Comparison of ENCODE assay signal across 8 cellular contexts in the genomic region with DNA sequence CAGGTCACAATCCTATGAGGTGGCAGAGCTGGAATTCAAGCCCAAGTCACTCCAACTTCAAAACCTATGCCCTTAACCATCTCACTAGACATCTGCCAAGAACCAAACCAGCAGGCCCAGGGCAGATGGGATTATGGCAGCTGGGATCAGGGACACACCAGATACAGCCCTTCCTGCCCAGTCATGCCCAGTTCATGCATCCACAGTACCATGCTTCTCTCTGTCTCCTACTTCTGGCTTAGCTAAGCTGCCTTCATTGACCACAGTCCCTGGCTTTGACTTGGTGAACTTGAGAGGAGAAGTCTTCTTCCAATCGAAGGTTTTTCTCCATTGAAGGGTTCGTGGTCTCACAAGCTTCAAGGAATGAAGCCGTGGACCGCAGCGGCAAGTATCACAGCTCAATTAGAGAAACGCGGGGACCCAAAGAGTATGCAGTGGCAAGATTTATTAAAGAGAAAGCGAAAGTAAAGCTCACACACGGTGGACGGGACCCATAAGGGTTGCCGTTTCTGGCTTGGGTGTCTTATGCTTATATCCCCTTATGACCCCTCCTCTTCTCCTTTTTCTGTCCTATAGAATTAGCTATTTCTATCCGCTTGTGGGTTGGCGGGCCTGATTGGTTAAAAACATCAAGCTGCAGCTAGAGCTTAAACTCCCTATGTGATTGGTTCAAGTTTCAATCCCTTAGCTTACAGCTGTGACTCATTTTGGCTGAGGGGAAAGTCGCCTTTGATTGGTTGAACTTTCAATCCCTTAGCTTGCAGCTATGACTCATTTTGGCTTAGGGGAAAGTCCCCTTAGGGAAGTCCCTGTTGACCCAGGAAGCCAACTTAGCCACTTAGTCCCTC.
DNase-seq lines count a peak whose midpoint lies in the region; ATAC-seq and TF ChIP-seq lines count a peak whose summit lies in the region.

No MANE protein-coding gene starts in this region.

- H3K27me3 ChIP-seq in foreskin keratinocyte = peaks cover 4% of the 10 kb centered on the region
- H3K27me3 ChIP-seq in heart right ventricle = peaks cover 0 to 25% (median 15%) of the 10 kb centered on the region in 7 donors
- no peaks in the 10 kb centered on the region for H3K27me3 ChIP-seq in stomach

- no peak overlapping the region for H3K4me3 Mint-ChIP-seq in Calu3 (ENCODE audit: low read depth, unreplicated experiment)

- DNase-seq in Calu3 (peak; percentile 6), SHP77 (lab: John Stamatoyannopoulos, UW) (peak; percentile 45 to 72), foreskin keratinocyte (peak; percentile 28 to 62), heart right ventricle (no peak), stomach (no peak), COR-L47 (lab: John Stamatoyannopoulos, UW) (no peak)

- H3K27ac Mint-ChIP-seq in Calu3 (ENCODE audit: unreplicated experiment) = no peak overlapping the region

- 87 to 89% methylated on average over 14 of the region's 14 CpGs for WGBS in heart right ventricle, 2 donors
- 82 to 90% (median 85%) methylated on average over 14 of the region's 14 CpGs for WGBS in stomach, 5 donors

- H3K9me3 ChIP-seq in heart right ventricle (no peaks in the 10 kb centered on the region), stomach (no peaks in the 10 kb centered on the region)

- H3K4me1 ChIP-seq in foreskin keratinocyte = peaks cover 7% of the 10 kb centered on the region
- H3K4me1 ChIP-seq in heart right ventricle = no peaks in the 10 kb centered on the region
- no peaks in the 10 kb centered on the region for H3K4me1 ChIP-seq in stomach

- TF ChIP-seq POLR2A in stomach (IDR thresholded peaks at IDR 0.05) = no peak

- no peaks in the 10 kb centered on the region for H3K27me3 Mint-ChIP-seq in Calu3 (ENCODE audit: unreplicated experiment)

- H3K4me3 ChIP-seq in heart right ventricle (no peak overlapping the region), stomach (no peak overlapping the region)

- CTCF ChIA-PET in Calu3 (lab: Charles Lee) = interaction anchor here (0.7 to 1.8 kb wide), 3 partner anchors 29 to 1456 kb away, joined by 3 to 9 read pairs (median 4); no protein-coding TSS in a partner anchor

- TF ChIP-seq EP300 in stomach (IDR thresholded peaks at IDR 0.05) = no peak

- no TSS peak for BruUV-seq in Calu3 (replicated peaks; lab: Mats Ljungman, UMichigan)

- peaks cover 7% of the 10 kb centered on the region for H3K4me1 Mint-ChIP-seq in Calu3 (ENCODE audit: low read depth, unreplicated experiment)

- no peaks in the 10 kb centered on the region for H3K36me3 Mint-ChIP-seq in Calu3 (ENCODE audit: insufficient read depth, unreplicated experiment)

- ATAC-seq in GM19452 (IDR thresholded peaks at IDR 0.05; ENCODE audit: unreplicated experiment) (peak; percentile 67), HG03439 (IDR thresholded peaks at IDR 0.05; ENCODE audit: unreplicated experiment) (peak; percentile 75), foreskin keratinocyte (peak; percentile 77), heart right ventricle (no peak)

- H3K9me3 Mint-ChIP-seq in Calu3 (ENCODE audit: low read depth, unreplicated experiment) = peaks cover 3% of the 10 kb centered on the region

- intact Hi-C loops in Calu3 (cut with micrococcal nuclease; ENCODE audit: unreplicated experiment) = loop anchor here (1.0 to 5.0 kb wide), 6 partner anchors 265 to 1461 kb away; no protein-coding TSS in a partner anchor
- intact Hi-C loops in heart right ventricle (cut with DNase I) = loop anchor here in 4 of 10 donors (2.0 to 10.0 kb wide), 3 partner anchors 1390 to 1456 kb away; no protein-coding TSS in a partner anchor
- intact Hi-C loops in stomach (cut with DNase I; ENCODE audit: low total_unique reads) = no loop called here

- H3K36me3 ChIP-seq in heart right ventricle (no peaks in the 10 kb centered on the region), stomach (no peaks in the 10 kb centered on the region)

- peak overlapping the region; percentile 64 for H3K27ac ChIP-seq in foreskin keratinocyte
- no peak overlapping the region for H3K27ac ChIP-seq in heart right ventricle
- H3K27ac ChIP-seq in stomach = no peak overlapping the region

- TF ChIP-seq CTCF in Calu3 (IDR thresholded peaks at IDR 0.05; ENCODE audit: unreplicated experiment) (no peak), foreskin keratinocyte (conservative IDR thresholded peaks at IDR 0.05) (no peak), heart right ventricle (IDR thresholded peaks at IDR 0.05) (no peak), stomach (IDR thresholded peaks at IDR 0.05) (no peak)

Comparison
In these comparisons a context has a peak if more than half of its experiments do, and no peak if none do; other contexts are left out.
1. DNase-seq: peak in Calu3 (single experiment), SHP77 (2 of 2) and foreskin keratinocyte (2 of 2); none in heart right ventricle (0 of 2), stomach (single experiment) and COR-L47 (single experiment).
2. ATAC-seq: peak in GM19452 (single experiment), HG03439 (single experiment) and foreskin keratinocyte (single experiment); none in heart right ventricle (0 of 8).